3 cellular contexts compared by ENCODE assay signal in genomic region chr11:122592641-122593040, GRCh38.
"Had no signal": no experiment of that assay in that cellular context is flagged by ENCODE, and none has a peak within 500 bp of the region (broad histone marks: within the 10 kb centered on the region; RNA-seq: fewer than 3 reads in every experiment).

No MANE protein-coding gene starts in this region.

- H3K4me3 ChIP-seq: GM12878 had no signal

- ATAC-seq: GM12878 had no signal

- DNase-seq: GDM1, GF-D8 had no signal
